ENCODE assay signal across 8 cellular contexts in the genomic region with DNA sequence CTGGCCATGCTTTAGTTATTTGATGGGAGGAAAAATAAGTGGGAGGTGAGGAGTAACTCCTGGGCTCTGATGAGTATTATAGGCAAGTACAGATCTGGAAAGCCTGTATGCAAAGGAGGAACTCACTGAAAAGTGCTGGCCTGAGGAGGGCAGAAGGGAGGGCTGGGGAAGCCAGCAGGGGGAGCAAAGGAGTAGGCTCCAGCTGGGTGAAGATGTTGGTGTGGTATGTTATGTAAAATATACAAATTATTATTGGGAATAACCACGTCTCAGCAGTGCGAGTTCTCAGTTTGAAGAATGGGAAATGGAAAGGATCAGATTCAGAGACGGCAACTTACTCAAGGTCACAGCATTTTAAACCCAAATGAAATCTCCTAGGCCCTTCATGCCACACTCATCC. TPM values are rescaled to one million over a fixed set of nuclear protein-coding genes. Genes with fewer than 3 reads are reported as not detected.
DNase-seq lines count a peak whose midpoint lies in the region; ATAC-seq and TF ChIP-seq lines count a peak whose summit lies in the region.
"Not testable (repeated sequence)": the region's sequence is repeated elsewhere in the genome, so short reads cannot be mapped to it uniquely, and the experiment has no call there.

No MANE protein-coding gene starts in this region.

- DNase-seq in Ammon's horn (ENCODE audit: low spot score) (peak; percentile 34), SW480 (ENCODE audit: low spot score) (peak; percentile 16), hepatocyte (ENCODE audit: low spot score) (peak; percentile 45)
- DNase-seq in H9; coronary artery (ENCODE audit: low spot score); osteocyte (ENCODE audit: extremely low spot score, unreplicated experiment): not testable (repeated sequence)
- peak; percentile 54 to 64 for DNase-seq in activated T-cell treated with anti-CD3 and anti-CD28 coated beads, Interleukin-2, amount 50 U/mL, for 72 hours
- peak; percentile 35 to 47 for DNase-seq in stimulated activated CD8-positive, alpha-beta memory T cell treated with anti-CD3 and anti-CD28 coated beads, Interleukin-4, amount 100 ng/mL, for 4 hours (ENCODE audit: low read depth in 2 of 2, low spot score in 1 of 2)

- not testable (repeated sequence) for H3K56ac ChIP-seq in H9 (ENCODE audit: insufficient read length, low read depth, low read length)

- H2AK5ac ChIP-seq in H9 (ENCODE audit: insufficient read length, low read length), result not testable (repeated sequence)

- not testable (repeated sequence) for H3K36me3 Mint-ChIP-seq in H9 (ENCODE audit: insufficient read depth in 1 of 3, low read depth in 3 of 3); activated T-cell treated with anti-CD3 and anti-CD28 coated beads, Interleukin-2, amount 50 U/mL, for 72 hours (ENCODE audit: insufficient read depth in 2 of 2); osteocyte (ENCODE audit: unreplicated experiment)

- H3K14ac ChIP-seq in H9 (ENCODE audit: insufficient read depth, low read length), result not testable (repeated sequence)

- H3K23me2 ChIP-seq in H9 (ENCODE audit: insufficient read length, low read depth, low read length, poor library complexity, severe bottlenecking), result not testable (repeated sequence)

- not testable (repeated sequence) for H3K9me2 ChIP-seq in hepatocyte (replicated peaks; ENCODE audit: insufficient read depth)

- H3K27ac Mint-ChIP-seq in H9; osteocyte (ENCODE audit: unreplicated experiment): not testable (repeated sequence)
- H3K27ac Mint-ChIP-seq in activated T-cell treated with anti-CD3 and anti-CD28 coated beads, Interleukin-2, amount 50 U/mL, for 72 hours, result peak overlapping the region; percentile 31

- not testable (repeated sequence) for H2BK5ac ChIP-seq in H9 (ENCODE audit: insufficient read length, low read length)

- ATAC-seq in activated T-cell treated with anti-CD3 and anti-CD28 coated beads, Interleukin-2, amount 50 U/mL, for 72 hours (replicated peaks in 1 of 2), result not testable (repeated sequence)

- H3K23ac ChIP-seq in H9 (ENCODE audit: insufficient read length, low read depth, low read length), result not testable (repeated sequence)

- not testable (repeated sequence) for H3K4me3 ChIP-seq in coronary artery, hepatocyte

- H2BK120ac ChIP-seq in H9 (ENCODE audit: low read depth, low read length, poor library complexity, severe bottlenecking), result not testable (repeated sequence)

- H3K4me2 ChIP-seq in H9 (ENCODE audit: insufficient read depth, insufficient read length, low read length); hepatocyte: not testable (repeated sequence)

- H3K9me3 ChIP-seq in H9 (ENCODE audit: control insufficient read depth, low read depth, low read length); hepatocyte (ENCODE audit: low read depth): not testable (repeated sequence)

- not testable (repeated sequence) for H4K8ac ChIP-seq in H9 (replicated peaks; ENCODE audit: insufficient read length, low read depth, low read length)

- not testable (repeated sequence) for H3K18ac ChIP-seq in H9 (ENCODE audit: insufficient read length, low read depth, low read length)

- not testable (repeated sequence) for H4K91ac ChIP-seq in H9 (ENCODE audit: insufficient read length, low read depth, low read length)

- H3K27me3 Mint-ChIP-seq in H9 (ENCODE audit: low read depth); activated T-cell treated with anti-CD3 and anti-CD28 coated beads, Interleukin-2, amount 50 U/mL, for 72 hours (ENCODE audit: low read depth); osteocyte (ENCODE audit: unreplicated experiment): not testable (repeated sequence)

- not testable (repeated sequence) for H3K36me3 ChIP-seq in hepatocyte (replicated peaks; ENCODE audit: insufficient read depth, low read depth)

- H3K4me1 Mint-ChIP-seq in H9 (peaks cover 9 to 16% of the 10 kb centered on the region in 2 experiments), osteocyte (ENCODE audit: unreplicated experiment) (peaks cover 12% of the 10 kb centered on the region)
- peaks cover 24% of the 10 kb centered on the region for H3K4me1 Mint-ChIP-seq in activated T-cell treated with anti-CD3 and anti-CD28 coated beads, Interleukin-2, amount 50 U/mL, for 72 hours (ENCODE audit: low read depth)

- peak; percentile 58 for TF ChIP-seq CTCF in H9 (conservative IDR thresholded peaks at IDR 0.05)
- peak; percentile 26 for TF ChIP-seq CTCF in coronary artery (IDR thresholded peaks at IDR 0.05)
- TF ChIP-seq CTCF in hepatocyte (IDR thresholded peaks at IDR 0.05; ENCODE audit: poor library complexity), result peak; percentile 42
- peak; percentile 52 for TF ChIP-seq CTCF in osteocyte (IDR thresholded peaks at IDR 0.05)

- H4K20me1 ChIP-seq in H9 (ENCODE audit: control insufficient read depth, insufficient read depth, insufficient read length); hepatocyte (ENCODE audit: insufficient read depth, poor library complexity, severe bottlenecking): not testable (repeated sequence)

- not testable (repeated sequence) for H3T11ph ChIP-seq in H9 (ENCODE audit: low read length)

- H3K79me2 ChIP-seq in H9 (ENCODE audit: insufficient read depth, low read length), result not testable (repeated sequence)
- H3K79me2 ChIP-seq in hepatocyte, result peaks cover 14% of the 10 kb centered on the region

- not testable (repeated sequence) for H3K9ac ChIP-seq in H9 (ENCODE audit: extremely low read depth, insufficient read length, low read length)

- H2AFZ ChIP-seq in H9 (ENCODE audit: low read length); hepatocyte: not testable (repeated sequence)

- H3K4ac ChIP-seq in H9 (ENCODE audit: low read depth, low read length), result not testable (repeated sequence)

- H3K27me3 ChIP-seq in H9 (ENCODE audit: insufficient read depth, low read length); hepatocyte: not testable (repeated sequence)

- not testable (repeated sequence) for H4K5ac ChIP-seq in H9 (ENCODE audit: insufficient read length, low read depth, low read length)

- H3K27ac ChIP-seq in H9 (ENCODE audit: insufficient read length, low read depth, low read length); coronary artery; hepatocyte: not testable (repeated sequence)

- not testable (repeated sequence) for H3K79me1 ChIP-seq in H9 (ENCODE audit: insufficient read depth, low read depth, low read length, poor library complexity, severe bottlenecking)

- not testable (repeated sequence) for H2BK12ac ChIP-seq in H9 (ENCODE audit: insufficient read length, low read depth, low read length)

- H2BK15ac ChIP-seq in H9 (ENCODE audit: low read depth, low read length), result not testable (repeated sequence)

- no CpG with 5 or more reads among the region's 3 CpGs for WGBS in H9 (ENCODE audit: extremely low coverage, insufficient read length, low lambda C conversion rate)
- WGBS in hepatocyte (ENCODE audit: low lambda C conversion rate, missing lambda C conversion rate), result 85% methylated on average over 3 of the region's 3 CpGs

- H3K4me3 Mint-ChIP-seq in H9; activated T-cell treated with anti-CD3 and anti-CD28 coated beads, Interleukin-2, amount 50 U/mL, for 72 hours; osteocyte (ENCODE audit: unreplicated experiment): not testable (repeated sequence)

- H2BK20ac ChIP-seq in H9 (ENCODE audit: low read depth, low read length, poor library complexity, severe bottlenecking), result not testable (repeated sequence)

- not testable (repeated sequence) for H3K4me1 ChIP-seq in H9 (ENCODE audit: insufficient read depth, low read length); hepatocyte (ENCODE audit: insufficient read depth)

- H3K9me3 Mint-ChIP-seq in H9; activated T-cell treated with anti-CD3 and anti-CD28 coated beads, Interleukin-2, amount 50 U/mL, for 72 hours; osteocyte (ENCODE audit: unreplicated experiment): not testable (repeated sequence)

RNA-seq across cellular contexts. Expression of gene RABL2A, which starts 39.9 kb away (rescaled TPM):
- 11.4 and 12.7 TPM in 2 replicates for total RNA-seq in H9 (2021)
- 10 to 100 TPM; 11.4 to 12.2 TPM for total RNA-seq in activated T-cell treated with anti-CD3 and anti-CD28 coated beads, Interleukin-2, amount 50 U/mL, for 72 hours
- total RNA-seq in hepatocyte, result 7.3 and 9.3 TPM in 2 replicates
- 15.4 and 16.2 TPM in 2 replicates for polyA plus RNA-seq in hepatocyte
- total RNA-seq in osteocyte, result 24.9 and 26.2 TPM in 2 replicates
